In the genomic region with DNA sequence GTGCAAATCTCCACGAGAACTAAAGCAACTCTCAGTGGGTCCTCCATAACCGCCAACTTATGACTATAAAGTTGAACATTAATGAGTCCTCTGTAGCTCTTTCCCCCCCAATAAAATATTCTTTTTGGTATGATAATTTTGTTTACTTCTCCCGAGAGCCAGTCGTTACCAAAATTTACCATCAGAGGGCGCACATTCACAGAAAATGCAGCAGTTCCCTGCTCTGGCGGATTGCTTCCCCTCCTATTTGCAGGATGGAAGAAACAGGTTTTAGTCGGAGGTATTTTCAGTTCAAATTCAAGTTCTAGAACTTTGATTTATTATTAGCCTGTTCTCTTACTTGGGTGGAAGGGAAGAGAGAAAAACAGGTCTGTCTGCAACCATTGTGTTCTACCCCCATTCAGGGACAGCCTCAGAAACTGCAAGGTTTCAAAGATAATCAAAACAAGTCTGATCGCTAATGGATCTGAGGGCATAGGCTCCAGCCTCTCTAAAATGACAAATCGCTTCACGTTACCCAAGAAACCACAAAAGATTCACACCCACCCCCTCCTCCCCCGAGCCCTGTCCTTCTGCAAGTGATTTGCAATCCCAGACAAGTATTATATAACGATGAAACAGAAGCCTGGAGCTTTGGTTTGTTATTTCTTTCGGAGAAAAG, we compare ENCODE assay signal across 7 cellular contexts.
DNase-seq lines count a peak whose midpoint lies in the region; ATAC-seq and TF ChIP-seq lines count a peak whose summit lies in the region.

No MANE protein-coding gene starts in this region.

- POLR2A ChIA-PET in RWPE1 (lab: Yijun Ruan, JAX; ENCODE audit: low non-redundant PET) = no interaction called here

- peak overlapping the region; percentile 50 for H3K4me2 ChIP-seq in trophoblast cell (ENCODE audit: low read length)

- H4K12ac ChIP-seq in trophoblast cell (ENCODE audit: low read depth, low read length) = no peak overlapping the region

- no peak overlapping the region for H3K9ac ChIP-seq in trophoblast cell (ENCODE audit: low read length)

- H3K36me3 ChIP-seq in trophoblast cell (ENCODE audit: control insufficient read depth in 1 of 2, insufficient read depth in 2 of 2, low read length in 2 of 2) = no peaks in the 10 kb centered on the region

- DNase-seq in Kasumi-1 (lab: John Stamatoyannopoulos, UW) (peak; percentile 19), RWPE1 (ENCODE audit: low spot score) (peak; percentile 22), globus pallidus (ENCODE audit: low spot score) (peak; percentile 55), trophoblast cell (peak; percentile 30 to 79)
- peak; percentile 1 to 34 (median 7) for DNase-seq in activated naive CD4-positive, alpha-beta T cell (lab: John Stamatoyannopoulos, UW)

- no peak for ATAC-seq in HG03097 (IDR thresholded peaks at IDR 0.05; ENCODE audit: low FRiP score, unreplicated experiment)

- H2BK12ac ChIP-seq in trophoblast cell (ENCODE audit: low read length) = no peak overlapping the region

- no peak overlapping the region for H2AFZ ChIP-seq in trophoblast cell (ENCODE audit: insufficient read depth, low read length, poor library complexity)

- no peaks in the 10 kb centered on the region for H3K79me1 ChIP-seq in trophoblast cell (ENCODE audit: low read length)

- H3K79me2 ChIP-seq in trophoblast cell (ENCODE audit: control insufficient read depth, insufficient read depth, low read length, poor library complexity) = no peaks in the 10 kb centered on the region

- CTCF ChIA-PET in RWPE1 (lab: Yijun Ruan, JAX) = interaction anchor here (0.6 to 1.5 kb wide), 9 partner anchors 12 to 1318 kb away, joined by 3 to 5 read pairs (median 3); no protein-coding TSS in a partner anchor

- H4K91ac ChIP-seq in trophoblast cell (ENCODE audit: low read depth, low read length) = no peak overlapping the region

- no peaks in the 10 kb centered on the region for H3K9me3 ChIP-seq in trophoblast cell (ENCODE audit: insufficient read depth, low read depth, low read length)

- H2BK5ac ChIP-seq in trophoblast cell (ENCODE audit: low read depth, low read length, poor library complexity) = no peak overlapping the region

- H3K23ac ChIP-seq in trophoblast cell (ENCODE audit: low read length) = no peak overlapping the region

- WGBS in trophoblast cell (ENCODE audit: extremely low coverage, insufficient coverage, insufficient read length) = no CpG with 5 or more reads among the region's 13 CpGs

- H3K18ac ChIP-seq in trophoblast cell (ENCODE audit: low read length) = no peak overlapping the region

- H3K14ac ChIP-seq in trophoblast cell (ENCODE audit: low read length) = no peak overlapping the region

- H3K27ac ChIP-seq in RWPE1 (no peak overlapping the region), trophoblast cell (ENCODE audit: low read depth, low read length) (no peak overlapping the region)

- H2AK5ac ChIP-seq in trophoblast cell (ENCODE audit: low read length) = no peak overlapping the region

- H3K4ac ChIP-seq in trophoblast cell (ENCODE audit: low read depth, low read length) = no peak overlapping the region

- peaks cover 4 to 6% of the 10 kb centered on the region in 2 experiments for H3K4me1 ChIP-seq in trophoblast cell (ENCODE audit: control insufficient read depth in 1 of 2, insufficient read depth in 2 of 2, low read length in 2 of 2)

- TF ChIP-seq CTCF in GM12874 (IDR thresholded peaks at IDR 0.05; ENCODE audit: insufficient read depth, low read depth, low read length) (peak; percentile 40; the same call in 1 of the 2 replicates), RWPE1 (conservative IDR thresholded peaks at IDR 0.05; ENCODE audit: low read depth) (peak; percentile 59)

- no peak overlapping the region for H2BK120ac ChIP-seq in trophoblast cell (ENCODE audit: insufficient read depth, low read length, poor library complexity)

- H3K27me3 ChIP-seq in trophoblast cell (ENCODE audit: insufficient read depth, low read length) = no peaks in the 10 kb centered on the region

- no peak overlapping the region for H4K8ac ChIP-seq in trophoblast cell (ENCODE audit: low read depth, low read length)

- no peak overlapping the region for H3K4me3 ChIP-seq in trophoblast cell (ENCODE audit: low read depth, low read length)
